ENCODE assay signal across 1 cellular context in the genomic region with DNA sequence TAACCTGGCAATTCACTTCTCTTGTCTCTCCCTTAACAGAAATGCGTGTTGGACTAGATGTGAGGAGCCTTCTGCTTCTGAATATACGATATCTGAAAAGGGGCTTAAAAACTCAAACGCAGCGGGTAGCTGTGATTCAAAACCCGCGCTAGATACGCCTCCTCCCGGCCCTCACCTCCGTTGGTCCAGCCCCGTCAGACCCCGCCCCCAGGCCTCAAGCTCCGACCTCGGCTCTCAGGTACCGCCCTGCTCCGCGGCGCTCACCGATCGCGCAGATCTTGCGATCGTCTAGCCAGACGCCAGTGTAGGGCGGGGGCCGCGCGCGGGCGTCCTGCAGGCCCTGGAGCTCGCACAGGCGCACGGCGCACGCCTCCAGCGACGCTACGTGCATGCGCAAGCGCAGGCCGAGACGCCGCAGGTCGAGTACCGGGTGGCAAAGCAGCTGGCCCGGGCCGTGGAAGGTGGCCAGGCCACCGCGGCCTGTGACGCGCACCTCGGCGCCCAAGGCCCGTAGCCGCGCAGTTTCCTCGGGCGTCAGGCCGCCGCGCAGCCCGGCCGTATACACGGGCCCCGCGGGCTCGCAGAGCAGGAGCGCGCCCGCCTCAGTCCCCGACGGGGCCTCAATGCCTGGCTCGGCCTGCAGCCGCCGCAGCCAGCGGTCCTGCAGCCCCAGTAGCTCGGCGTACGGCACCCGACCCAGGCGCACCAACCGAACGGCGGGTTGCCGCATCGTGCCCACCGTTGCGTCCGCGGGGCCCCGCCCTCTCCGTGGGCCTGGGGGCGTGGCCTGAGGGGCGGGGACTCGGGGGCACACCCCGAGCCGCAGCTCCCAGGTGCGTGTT.
A peak's percentile ranks its signal among the peaks of the same experiment; 100 is the strongest.
TF ChIP-seq lines count a peak whose summit lies in the region.

A gene (minus strand): TSS at position 751 of the 842 bp plus-strand sequence. CDS start 21 bp downstream, at position 730.

TF ChIP-seq in K562, 482 proteins besides CTCF, POLR2A, EP300 and RAD21 (continued from another document and continues in another):
- TF ChIP-seq, protein P1, sequence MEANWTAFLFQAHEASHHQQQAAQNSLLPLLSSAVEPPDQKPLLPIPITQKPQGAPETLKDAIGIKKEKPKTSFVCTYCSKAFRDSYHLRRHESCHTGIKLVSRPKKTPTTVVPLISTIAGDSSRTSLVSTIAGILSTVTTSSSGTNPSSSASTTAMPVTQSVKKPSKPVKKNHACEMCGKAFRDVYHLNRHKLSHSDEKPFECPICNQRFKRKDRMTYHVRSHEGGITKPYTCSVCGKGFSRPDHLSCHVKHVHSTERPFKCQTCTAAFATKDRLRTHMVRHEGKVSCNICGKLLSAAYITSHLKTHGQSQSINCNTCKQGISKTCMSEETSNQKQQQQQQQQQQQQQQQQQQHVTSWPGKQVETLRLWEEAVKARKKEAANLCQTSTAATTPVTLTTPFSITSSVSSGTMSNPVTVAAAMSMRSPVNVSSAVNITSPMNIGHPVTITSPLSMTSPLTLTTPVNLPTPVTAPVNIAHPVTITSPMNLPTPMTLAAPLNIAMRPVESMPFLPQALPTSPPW (CRISPR knock-in tag; IDR thresholded peaks at IDR 0.05): peak; percentile 89
- TF ChIP-seq KAT8 (IDR thresholded peaks at IDR 0.05; ENCODE audit: low read depth) (no peak), FOXA1 (IDR thresholded peaks at IDR 0.05; ENCODE audit: borderline replicate concordance) (no peak), GABPB1 (CRISPR knock-in tag; IDR thresholded peaks at IDR 0.05) (0 out of 2 replicates have a peak, but pooled peaks have one; percentile 11), KDM2B (CRISPR knock-in tag; IDR thresholded peaks at IDR 0.05) (peak; percentile 54; the same call in 1 of the 2 replicates), ZNF444 (CRISPR knock-in tag; IDR thresholded peaks at IDR 0.05) (no peak), SMARCB1 (IDR thresholded peaks at IDR 0.05; ENCODE audit: insufficient read length, low read depth) (no peak), HDAC6 (IDR thresholded peaks at IDR 0.05; ENCODE audit: low read depth, low read length) (no peak), ZNF165 (CRISPR knock-in tag; IDR thresholded peaks at IDR 0.05; ENCODE audit: borderline replicate concordance) (no peak), EP400 (IDR thresholded peaks at IDR 0.05) (no peak; the same call in 1 of the 2 replicates), SMARCA4 (IDR thresholded peaks at IDR 0.05) (no peak), SIN3B (IDR thresholded peaks at IDR 0.05; ENCODE audit: low read depth) (peak; percentile 48), NFIX (CRISPR knock-in tag; IDR thresholded peaks at IDR 0.05; ENCODE audit: low read depth) (no peak), NFE2 (IDR thresholded peaks at IDR 0.05; ENCODE audit: low read depth) (no peak), CSDE1 (IDR thresholded peaks at IDR 0.05) (no peak), ZNF232 (CRISPR knock-in tag; IDR thresholded peaks at IDR 0.05) (no peak), HDAC1 (IDR thresholded peaks at IDR 0.05) (peak in 1 of 2 experiments; percentile 86; a peak in 2 of 4 replicates), ZNF146 (CRISPR knock-in tag; IDR thresholded peaks at IDR 0.05; ENCODE audit: unreplicated experiment) (no peak), FOXP1 (CRISPR knock-in tag; IDR thresholded peaks at IDR 0.05) (peak; percentile 85), SPI1 (IDR thresholded peaks at IDR 0.05; ENCODE audit: borderline replicate concordance, low read depth, low read length) (no peak), CBX2 (IDR thresholded peaks at IDR 0.05; ENCODE audit: insufficient read depth, low read length, poor library complexity, severe bottlenecking) (no peak), SRSF9 (IDR thresholded peaks at IDR 0.05; ENCODE audit: borderline replicate concordance, low read depth, low read length) (no peak), TCFL5 (CRISPR knock-in tag; conservative IDR thresholded peaks at IDR 0.05) (no peak), ZFPM2 (CRISPR knock-in tag; IDR thresholded peaks at IDR 0.05) (no peak), LARP7 (IDR thresholded peaks at IDR 0.05) (no peak), CEBPG (CRISPR knock-in tag; IDR thresholded peaks at IDR 0.05) (peak; percentile 1; the same call in 1 of the 2 replicates), CEBPG (tag; conservative IDR thresholded peaks at IDR 0.05 in 1 of 2, IDR thresholded peaks at IDR 0.05 in 1 of 2) (peak in 1 of 2 experiments; percentile 48; a peak in 2 of 4 replicates)
- TF ChIP-seq, protein P2, sequence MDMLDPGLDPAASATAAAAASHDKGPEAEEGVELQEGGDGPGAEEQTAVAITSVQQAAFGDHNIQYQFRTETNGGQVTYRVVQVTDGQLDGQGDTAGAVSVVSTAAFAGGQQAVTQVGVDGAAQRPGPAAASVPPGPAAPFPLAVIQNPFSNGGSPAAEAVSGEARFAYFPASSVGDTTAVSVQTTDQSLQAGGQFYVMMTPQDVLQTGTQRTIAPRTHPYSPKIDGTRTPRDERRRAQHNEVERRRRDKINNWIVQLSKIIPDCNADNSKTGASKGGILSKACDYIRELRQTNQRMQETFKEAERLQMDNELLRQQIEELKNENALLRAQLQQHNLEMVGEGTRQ (CRISPR knock-in tag; IDR thresholded peaks at IDR 0.05): no peak
- TF ChIP-seq, protein P3, sequence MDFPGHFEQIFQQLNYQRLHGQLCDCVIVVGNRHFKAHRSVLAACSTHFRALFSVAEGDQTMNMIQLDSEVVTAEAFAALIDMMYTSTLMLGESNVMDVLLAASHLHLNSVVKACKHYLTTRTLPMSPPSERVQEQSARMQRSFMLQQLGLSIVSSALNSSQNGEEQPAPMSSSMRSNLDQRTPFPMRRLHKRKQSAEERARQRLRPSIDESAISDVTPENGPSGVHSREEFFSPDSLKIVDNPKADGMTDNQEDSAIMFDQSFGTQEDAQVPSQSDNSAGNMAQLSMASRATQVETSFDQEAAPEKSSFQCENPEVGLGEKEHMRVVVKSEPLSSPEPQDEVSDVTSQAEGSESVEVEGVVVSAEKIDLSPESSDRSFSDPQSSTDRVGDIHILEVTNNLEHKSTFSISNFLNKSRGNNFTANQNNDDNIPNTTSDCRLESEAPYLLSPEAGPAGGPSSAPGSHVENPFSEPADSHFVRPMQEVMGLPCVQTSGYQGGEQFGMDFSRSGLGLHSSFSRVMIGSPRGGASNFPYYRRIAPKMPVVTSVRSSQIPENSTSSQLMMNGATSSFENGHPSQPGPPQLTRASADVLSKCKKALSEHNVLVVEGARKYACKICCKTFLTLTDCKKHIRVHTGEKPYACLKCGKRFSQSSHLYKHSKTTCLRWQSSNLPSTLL (IDR thresholded peaks at IDR 0.05): no peak
- TF ChIP-seq, protein P4, sequence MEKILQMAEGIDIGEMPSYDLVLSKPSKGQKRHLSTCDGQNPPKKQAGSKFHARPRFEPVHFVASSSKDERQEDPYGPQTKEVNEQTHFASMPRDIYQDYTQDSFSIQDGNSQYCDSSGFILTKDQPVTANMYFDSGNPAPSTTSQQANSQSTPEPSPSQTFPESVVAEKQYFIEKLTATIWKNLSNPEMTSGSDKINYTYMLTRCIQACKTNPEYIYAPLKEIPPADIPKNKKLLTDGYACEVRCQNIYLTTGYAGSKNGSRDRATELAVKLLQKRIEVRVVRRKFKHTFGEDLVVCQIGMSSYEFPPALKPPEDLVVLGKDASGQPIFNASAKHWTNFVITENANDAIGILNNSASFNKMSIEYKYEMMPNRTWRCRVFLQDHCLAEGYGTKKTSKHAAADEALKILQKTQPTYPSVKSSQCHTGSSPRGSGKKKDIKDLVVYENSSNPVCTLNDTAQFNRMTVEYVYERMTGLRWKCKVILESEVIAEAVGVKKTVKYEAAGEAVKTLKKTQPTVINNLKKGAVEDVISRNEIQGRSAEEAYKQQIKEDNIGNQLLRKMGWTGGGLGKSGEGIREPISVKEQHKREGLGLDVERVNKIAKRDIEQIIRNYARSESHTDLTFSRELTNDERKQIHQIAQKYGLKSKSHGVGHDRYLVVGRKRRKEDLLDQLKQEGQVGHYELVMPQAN (IDR thresholded peaks at IDR 0.05; ENCODE audit: borderline replicate concordance): 0 out of 2 replicates have a peak, but pooled peaks have one; percentile 77
- TF ChIP-seq, protein P5, sequence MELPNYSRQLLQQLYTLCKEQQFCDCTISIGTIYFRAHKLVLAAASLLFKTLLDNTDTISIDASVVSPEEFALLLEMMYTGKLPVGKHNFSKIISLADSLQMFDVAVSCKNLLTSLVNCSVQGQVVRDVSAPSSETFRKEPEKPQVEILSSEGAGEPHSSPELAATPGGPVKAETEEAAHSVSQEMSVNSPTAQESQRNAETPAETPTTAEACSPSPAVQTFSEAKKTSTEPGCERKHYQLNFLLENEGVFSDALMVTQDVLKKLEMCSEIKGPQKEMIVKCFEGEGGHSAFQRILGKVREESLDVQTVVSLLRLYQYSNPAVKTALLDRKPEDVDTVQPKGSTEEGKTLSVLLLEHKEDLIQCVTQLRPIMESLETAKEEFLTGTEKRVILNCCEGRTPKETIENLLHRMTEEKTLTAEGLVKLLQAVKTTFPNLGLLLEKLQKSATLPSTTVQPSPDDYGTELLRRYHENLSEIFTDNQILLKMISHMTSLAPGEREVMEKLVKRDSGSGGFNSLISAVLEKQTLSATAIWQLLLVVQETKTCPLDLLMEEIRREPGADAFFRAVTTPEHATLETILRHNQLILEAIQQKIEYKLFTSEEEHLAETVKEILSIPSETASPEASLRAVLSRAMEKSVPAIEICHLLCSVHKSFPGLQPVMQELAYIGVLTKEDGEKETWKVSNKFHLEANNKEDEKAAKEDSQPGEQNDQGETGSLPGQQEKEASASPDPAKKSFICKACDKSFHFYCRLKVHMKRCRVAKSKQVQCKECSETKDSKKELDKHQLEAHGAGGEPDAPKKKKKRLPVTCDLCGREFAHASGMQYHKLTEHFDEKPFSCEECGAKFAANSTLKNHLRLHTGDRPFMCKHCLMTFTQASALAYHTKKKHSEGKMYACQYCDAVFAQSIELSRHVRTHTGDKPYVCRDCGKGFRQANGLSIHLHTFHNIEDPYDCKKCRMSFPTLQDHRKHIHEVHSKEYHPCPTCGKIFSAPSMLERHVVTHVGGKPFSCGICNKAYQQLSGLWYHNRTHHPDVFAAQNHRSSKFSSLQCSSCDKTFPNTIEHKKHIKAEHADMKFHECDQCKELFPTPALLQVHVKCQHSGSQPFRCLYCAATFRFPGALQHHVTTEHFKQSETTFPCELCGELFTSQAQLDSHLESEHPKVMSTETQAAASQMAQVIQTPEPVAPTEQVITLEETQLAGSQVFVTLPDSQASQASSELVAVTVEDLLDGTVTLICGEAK (IDR thresholded peaks at IDR 0.05): no peak
- TF ChIP-seq, protein P5 (CRISPR knock-in tag; IDR thresholded peaks at IDR 0.05): no peak
- TF ChIP-seq, protein P6, sequence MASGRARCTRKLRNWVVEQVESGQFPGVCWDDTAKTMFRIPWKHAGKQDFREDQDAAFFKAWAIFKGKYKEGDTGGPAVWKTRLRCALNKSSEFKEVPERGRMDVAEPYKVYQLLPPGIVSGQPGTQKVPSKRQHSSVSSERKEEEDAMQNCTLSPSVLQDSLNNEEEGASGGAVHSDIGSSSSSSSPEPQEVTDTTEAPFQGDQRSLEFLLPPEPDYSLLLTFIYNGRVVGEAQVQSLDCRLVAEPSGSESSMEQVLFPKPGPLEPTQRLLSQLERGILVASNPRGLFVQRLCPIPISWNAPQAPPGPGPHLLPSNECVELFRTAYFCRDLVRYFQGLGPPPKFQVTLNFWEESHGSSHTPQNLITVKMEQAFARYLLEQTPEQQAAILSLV (tag; IDR thresholded peaks at IDR 0.05): no peak
- TF ChIP-seq, protein P7, sequence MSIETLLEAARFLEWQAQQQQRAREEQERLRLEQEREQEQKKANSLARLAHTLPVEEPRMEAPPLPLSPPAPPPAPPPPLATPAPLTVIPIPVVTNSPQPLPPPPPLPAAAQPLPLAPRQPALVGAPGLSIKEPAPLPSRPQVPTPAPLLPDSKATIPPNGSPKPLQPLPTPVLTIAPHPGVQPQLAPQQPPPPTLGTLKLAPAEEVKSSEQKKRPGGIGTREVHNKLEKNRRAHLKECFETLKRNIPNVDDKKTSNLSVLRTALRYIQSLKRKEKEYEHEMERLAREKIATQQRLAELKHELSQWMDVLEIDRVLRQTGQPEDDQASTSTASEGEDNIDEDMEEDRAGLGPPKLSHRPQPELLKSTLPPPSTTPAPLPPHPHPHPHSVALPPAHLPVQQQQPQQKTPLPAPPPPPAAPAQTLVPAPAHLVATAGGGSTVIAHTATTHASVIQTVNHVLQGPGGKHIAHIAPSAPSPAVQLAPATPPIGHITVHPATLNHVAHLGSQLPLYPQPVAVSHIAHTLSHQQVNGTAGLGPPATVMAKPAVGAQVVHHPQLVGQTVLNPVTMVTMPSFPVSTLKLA (conservative IDR thresholded peaks at IDR 0.05): peak in 1 of 2 experiments; percentile 74
- TF ChIP-seq, protein P8, sequence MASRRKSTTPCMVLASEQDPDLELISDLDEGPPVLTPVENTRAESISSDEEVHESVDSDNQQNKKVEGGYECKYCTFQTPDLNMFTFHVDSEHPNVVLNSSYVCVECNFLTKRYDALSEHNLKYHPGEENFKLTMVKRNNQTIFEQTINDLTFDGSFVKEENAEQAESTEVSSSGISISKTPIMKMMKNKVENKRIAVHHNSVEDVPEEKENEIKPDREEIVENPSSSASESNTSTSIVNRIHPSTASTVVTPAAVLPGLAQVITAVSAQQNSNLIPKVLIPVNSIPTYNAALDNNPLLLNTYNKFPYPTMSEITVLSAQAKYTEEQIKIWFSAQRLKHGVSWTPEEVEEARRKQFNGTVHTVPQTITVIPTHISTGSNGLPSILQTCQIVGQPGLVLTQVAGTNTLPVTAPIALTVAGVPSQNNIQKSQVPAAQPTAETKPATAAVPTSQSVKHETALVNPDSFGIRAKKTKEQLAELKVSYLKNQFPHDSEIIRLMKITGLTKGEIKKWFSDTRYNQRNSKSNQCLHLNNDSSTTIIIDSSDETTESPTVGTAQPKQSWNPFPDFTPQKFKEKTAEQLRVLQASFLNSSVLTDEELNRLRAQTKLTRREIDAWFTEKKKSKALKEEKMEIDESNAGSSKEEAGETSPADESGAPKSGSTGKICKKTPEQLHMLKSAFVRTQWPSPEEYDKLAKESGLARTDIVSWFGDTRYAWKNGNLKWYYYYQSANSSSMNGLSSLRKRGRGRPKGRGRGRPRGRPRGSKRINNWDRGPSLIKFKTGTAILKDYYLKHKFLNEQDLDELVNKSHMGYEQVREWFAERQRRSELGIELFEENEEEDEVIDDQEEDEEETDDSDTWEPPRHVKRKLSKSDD (conservative IDR thresholded peaks at IDR 0.05; ENCODE audit: low read length): no peak
